Comparison of ENCODE assay signal across 18 cellular contexts in genomic region chr5:1660511-1660910, GRCh38.
DNase-seq lines count a peak whose midpoint lies in the region; ATAC-seq, FAIRE-seq and TF ChIP-seq lines count a peak whose summit lies in the region.
"Had no signal": no experiment of that assay in that cellular context is flagged by ENCODE, and none has a peak within 500 bp of the region (broad histone marks: within the 10 kb centered on the region; RNA-seq: fewer than 3 reads in every experiment).

No MANE protein-coding gene starts in this region.

- H3K36me3 ChIP-seq in K562 (ENCODE audit: control insufficient read depth, insufficient read depth, low read length) (no peaks in the 10 kb centered on the region), lung (ENCODE audit: control insufficient read depth in 2 of 2, insufficient read depth in 2 of 2, low read length in 2 of 2) (no peaks in the 10 kb centered on the region), upper lobe of right lung (no peaks in the 10 kb centered on the region), Karpas-422 (ENCODE audit: insufficient read depth, low read length) (no peaks in the 10 kb centered on the region)

- H4K20me1 ChIP-seq in K562 (replicated peaks; ENCODE audit: control insufficient read depth, insufficient read depth, low read length) = peaks cover 19% of the 10 kb centered on the region
- no peaks in the 10 kb centered on the region for H4K20me1 ChIP-seq in Karpas-422 (ENCODE audit: insufficient read depth, low read depth, low read length)

- in situ Hi-C loops in K562 (cut with MboI) = no loop called here

- H3K4me2 ChIP-seq in K562 (ENCODE audit: insufficient read depth, low read length) (no peak overlapping the region), Karpas-422 (ENCODE audit: low read depth, low read length, poor library complexity, severe bottlenecking) (no peak overlapping the region)
- H3K4me2 ChIP-seq: GM23338 had no signal

- POLR2A ChIA-PET in K562 (lab: Yijun Ruan, JAX) = interaction anchor here (0.5 to 0.6 kb wide), 3 partner anchors 476 to 713 kb away, joined by 3 to 4 read pairs (median 4); no protein-coding TSS in a partner anchor

- no peak overlapping the region for H2AFZ ChIP-seq in K562 (ENCODE audit: low read depth, low read length)
- H2AFZ ChIP-seq in Karpas-422 (ENCODE audit: low read length) = no peak overlapping the region
- H2AFZ ChIP-seq: GM23338 had no signal

- H3K4me1 ChIP-seq in K562 (replicated peaks in 1 of 2; ENCODE audit: control insufficient read depth in 2 of 2, insufficient read depth in 2 of 2, low read length in 2 of 2) (peaks cover 0 to 21% of the 10 kb centered on the region in 2 experiments; a peak in 1 of 5 replicates), lung (ENCODE audit: control insufficient read depth in 2 of 2, insufficient read depth in 2 of 2, low read length in 2 of 2) (no peaks in the 10 kb centered on the region), upper lobe of right lung (no peaks in the 10 kb centered on the region), Karpas-422 (ENCODE audit: low read length) (no peaks in the 10 kb centered on the region)

- TF ChIP-seq CTCF in K562 (IDR thresholded peaks at IDR 0.05 in 2 of 3, conservative IDR thresholded peaks at IDR 0.05 in 1 of 3; ENCODE audit: insufficient read depth in 2 of 3, low read depth in 1 of 3, low read length in 3 of 3) (no peak), lung (IDR thresholded peaks at IDR 0.05; ENCODE audit: control extremely low read depth, extremely low read depth) (no peak), upper lobe of right lung (IDR thresholded peaks at IDR 0.05) (no peak)

- no peak overlapping the region for H3K4me3 ChIP-seq in K562
- no peak overlapping the region for H3K4me3 ChIP-seq in lung
- no peak overlapping the region for H3K4me3 ChIP-seq in upper lobe of right lung
- no peak overlapping the region for H3K4me3 ChIP-seq in Karpas-422 (ENCODE audit: low read length)
- H3K4me3 ChIP-seq: GM23338 had no signal

- H3K27ac ChIP-seq in K562 (ENCODE audit: extremely low read depth, low read depth, low read length) (no peak overlapping the region), lung (ENCODE audit: low read depth in 1 of 2, low read length in 1 of 2) (no peak overlapping the region), upper lobe of right lung (no peak overlapping the region), Karpas-422 (ENCODE audit: low read length) (no peak overlapping the region)

- H3K27me3 ChIP-seq in K562 (ENCODE audit: control insufficient read depth in 2 of 2, insufficient read depth in 2 of 2, low read length in 2 of 2) (peaks cover 61 to 84% of the 10 kb centered on the region in 2 experiments; a peak in 4 of 5 replicates), lung (ENCODE audit: control insufficient read depth, insufficient read depth) (no peaks in the 10 kb centered on the region), upper lobe of right lung (peaks cover 54% of the 10 kb centered on the region), Karpas-422 (ENCODE audit: low read length) (no peaks in the 10 kb centered on the region)

- no peak for TF ChIP-seq RAD21 in K562 (CRISPR knock-in tag; conservative IDR thresholded peaks at IDR 0.05 in 1 of 2, IDR thresholded peaks at IDR 0.05 in 1 of 2)

- FAIRE-seq in K562 (lab: Jason Lieb, UNC) = peak; percentile 42

- peaks cover 3% of the 10 kb centered on the region for H3K9me1 ChIP-seq in K562 (ENCODE audit: control insufficient read depth, insufficient read depth, low read length)

- TF ChIP-seq POLR2A in K562 (conservative IDR thresholded peaks at IDR 0.05) = no peak

- no peak for TF ChIP-seq EP300 in K562 (IDR thresholded peaks at IDR 0.05; ENCODE audit: low read length)

- H3K9ac ChIP-seq in K562 (ENCODE audit: insufficient read depth in 1 of 2, low read depth in 2 of 2, low read length in 2 of 2) (no peak overlapping the region), Karpas-422 (ENCODE audit: low read length) (no peak overlapping the region)

- no TSS peak for BruUV-seq in K562 (replicated peaks; lab: Mats Ljungman, UMichigan)

- DNase-seq in Right ventricle myocardium superior (peak; percentile 5), Right ventricle myocardium inferior (ENCODE audit: missing footprints) (no peak), K562 (ENCODE audit: extremely low read depth in 1 of 4, low spot score in 3 of 4) (no peak), lung (ENCODE audit: low spot score) (peak; percentile 10), upper lobe of right lung (peak; percentile 30), Karpas-422 (no peak), DMS 273 treated with DMSO at 0.1 percent for 48 hours (lab: John Stamatoyannopoulos, UW) (no peak)
- DNase-seq: C1 segment of cervical spinal cord, DND-41, KBM-7, NCI-H1105 treated with DMSO at 0.1 percent for 48 hours, NCI-H1694, NCI-H2081 treated with DMSO at 0.1 percent for 48 hours, NCI-H510A treated with DMSO at 0.1 percent for 48 hours, NCI-H82, OCI-M1 had no signal

- CTCF ChIA-PET in K562 (lab: Yijun Ruan, JAX; ENCODE audit: low intra/inter-chr PET ratio) = no interaction called here

- WGBS in K562 (ENCODE audit: insufficient coverage, low coverage, missing lambda C conversion rate) = 2% methylated on average over 10 of the region's 10 CpGs
- 75 to 90% methylated on average over 10 of the region's 10 CpGs for WGBS in lung, 2 donors

- H3K9me3 ChIP-seq in K562 (replicated peaks; ENCODE audit: control insufficient read depth, insufficient read depth, low read depth, low read length) (no peaks in the 10 kb centered on the region), lung (ENCODE audit: control insufficient read depth in 2 of 2, insufficient read depth in 1 of 2, low read length in 1 of 2) (peaks cover 0 to 5% of the 10 kb centered on the region in 2 donors), upper lobe of right lung (no peaks in the 10 kb centered on the region), Karpas-422 (ENCODE audit: low read length) (no peaks in the 10 kb centered on the region)

- ATAC-seq in Right ventricle myocardium superior (ENCODE audit: poor library complexity) (no peak), Right ventricle myocardium inferior (no peak), K562 (no peak), lung (ENCODE audit: insufficient read depth, low FRiP score) (no peak), upper lobe of right lung (no peak), GM18519 (IDR thresholded peaks at IDR 0.05; ENCODE audit: low FRiP score, unreplicated experiment) (no peak)

- intact Hi-C loops in Right ventricle myocardium superior (cut with DNase I) = no loop called here
- intact Hi-C loops in Right ventricle myocardium inferior (cut with DNase I) = no loop called here
- intact Hi-C loops in K562 (cut with micrococcal nuclease) = no loop called here
- intact Hi-C loops in upper lobe of right lung (cut with DNase I) = no loop called here

- H3K9me2 ChIP-seq in Karpas-422 (replicated peaks; ENCODE audit: insufficient read depth, low read length) = no peaks in the 10 kb centered on the region

- H3K79me2 ChIP-seq in K562 (ENCODE audit: control insufficient read depth, insufficient read depth, low read length) (no peaks in the 10 kb centered on the region), Karpas-422 (ENCODE audit: low read length) (no peaks in the 10 kb centered on the region)

TF ChIP-seq in K562, 482 proteins besides CTCF, POLR2A, EP300 and RAD21:
- no peak for TF ChIP-seq E2F1 (CRISPR knock-in tag; IDR thresholded peaks at IDR 0.05)
- no peak for TF ChIP-seq SP1 (CRISPR knock-in tag; IDR thresholded peaks at IDR 0.05)
- no peak for TF ChIP-seq CREB1 (IDR thresholded peaks at IDR 0.05)
- no peak for TF ChIP-seq CREB1 (CRISPR knock-in tag; IDR thresholded peaks at IDR 0.05)
- no peak for TF ChIP-seq JUN (IDR thresholded peaks at IDR 0.05; ENCODE audit: borderline replicate concordance, low read depth, low read length)
- TF ChIP-seq JUN (CRISPR knock-in tag; IDR thresholded peaks at IDR 0.05; ENCODE audit: borderline replicate concordance) = no peak

Comparison
In these comparisons a context has a peak if more than half of its experiments do, and no peak if none do; other contexts are left out.
1. DNase-seq: peak in Right ventricle myocardium superior (single experiment), lung (single experiment) and upper lobe of right lung (single experiment); none in Right ventricle myocardium inferior (single experiment), K562 (0 of 4), Karpas-422 (single experiment) and DMS 273 treated with DMSO at 0.1 percent for 48 hours (single experiment).